14 cellular contexts compared by ENCODE assay signal in genomic region chr3:152459572-152459971, GRCh38.
DNase-seq lines count a peak whose midpoint lies in the region; ATAC-seq and TF ChIP-seq lines count a peak whose summit lies in the region.
"Had no signal": no experiment of that assay in that cellular context is flagged by ENCODE, and none has a peak within 500 bp of the region (broad histone marks: within the 10 kb centered on the region; RNA-seq: fewer than 3 reads in every experiment).

No MANE protein-coding gene starts in this region.

- no peak overlapping the region for H3K4me3 Mint-ChIP-seq in activated T-cell treated with anti-CD3 and anti-CD28 coated beads, Interleukin-2, amount 50 U/mL, for 24 hours
- H3K4me3 Mint-ChIP-seq in CD8-positive, alpha-beta T cell: no peak overlapping the region
- H3K4me3 Mint-ChIP-seq in activated CD8-positive, alpha-beta T cell treated with anti-CD3 and anti-CD28 coated beads, Interleukin-2, amount 10 ng/mL, durations not matched to agents 7 days and 5 days: no peak overlapping the region

- no peak for DNase-seq in activated T-cell treated with anti-CD3 and anti-CD28 coated beads, Interleukin-2, amount 50 U/mL, for 24 hours
- no peak for DNase-seq in activated T-cell treated with anti-CD3 and anti-CD28 coated beads, Interleukin-2, amount 50 U/mL, for 1 hour
- DNase-seq in CD8-positive, alpha-beta T cell: no peak
- DNase-seq in activated CD8-positive, alpha-beta T cell treated with anti-CD3 and anti-CD28 coated beads, Interleukin-2, amount 10 ng/mL, durations not matched to agents 7 days and 5 days: no peak
- peak; percentile 38 for DNase-seq in foreskin melanocyte
- DNase-seq in right atrium auricular region (ENCODE audit: low spot score): no peak
- no peak for DNase-seq in Peyer's patch
- no peak for DNase-seq in cerebellum (ENCODE audit: low spot score)
- DNase-seq: Calu3, HCEC 1CT, NCI-H1436, NCI-H2029 treated with DMSO at 0.1 percent for 48 hours, NCI-H524 had no signal

- H3K27ac Mint-ChIP-seq in activated T-cell treated with anti-CD3 and anti-CD28 coated beads, Interleukin-2, amount 50 U/mL, for 24 hours: peak overlapping the region; percentile 75
- H3K27ac Mint-ChIP-seq in CD8-positive, alpha-beta T cell: peak overlapping the region; percentile 66
- H3K27ac Mint-ChIP-seq in activated CD8-positive, alpha-beta T cell treated with anti-CD3 and anti-CD28 coated beads, Interleukin-2, amount 10 ng/mL, durations not matched to agents 7 days and 5 days: peak overlapping the region; percentile 43

- no peaks in the 10 kb centered on the region for H3K9me3 ChIP-seq in CD8-positive, alpha-beta T cell (ENCODE audit: low read length)
- H3K9me3 ChIP-seq in right atrium auricular region (no peaks in the 10 kb centered on the region), Peyer's patch (no peaks in the 10 kb centered on the region)

- H3K27me3 Mint-ChIP-seq in activated T-cell treated with anti-CD3 and anti-CD28 coated beads, Interleukin-2, amount 50 U/mL, for 24 hours: no peaks in the 10 kb centered on the region
- H3K27me3 Mint-ChIP-seq in CD8-positive, alpha-beta T cell (ENCODE audit: low read depth): no peaks in the 10 kb centered on the region
- no peaks in the 10 kb centered on the region for H3K27me3 Mint-ChIP-seq in activated CD8-positive, alpha-beta T cell treated with anti-CD3 and anti-CD28 coated beads, Interleukin-2, amount 10 ng/mL, durations not matched to agents 7 days and 5 days (ENCODE audit: low read depth)

- H3K4me1 ChIP-seq in CD8-positive, alpha-beta T cell (ENCODE audit: insufficient read depth, low read length): peaks cover 12% of the 10 kb centered on the region
- H3K4me1 ChIP-seq in right atrium auricular region: peaks cover 0 to 19% of the 10 kb centered on the region in 2 donors
- no peaks in the 10 kb centered on the region for H3K4me1 ChIP-seq in Peyer's patch

- ATAC-seq in CD8-positive, alpha-beta T cell: no peak
- ATAC-seq in activated CD8-positive, alpha-beta T cell treated with anti-CD3 and anti-CD28 coated beads, Interleukin-2, amount 10 ng/mL, durations not matched to agents 7 days and 5 days: peak; percentile 24

- POLR2A ChIA-PET in CD8-positive, alpha-beta T cell (lab: Charles Lee): interaction anchor here (0.6 kb wide), 1 partner anchor 302 kb away, joined by 3 read pairs; no protein-coding TSS in a partner anchor
- POLR2A ChIA-PET in activated CD8-positive, alpha-beta T cell treated with anti-CD3 and anti-CD28 coated beads, Interleukin-2, amount 10 ng/mL, durations not matched to agents 7 days and 5 days (lab: Charles Lee): no interaction called here

- H3K27me3 ChIP-seq in CD8-positive, alpha-beta T cell (ENCODE audit: insufficient read depth, low read length): no peaks in the 10 kb centered on the region
- H3K27me3 ChIP-seq in right atrium auricular region (no peaks in the 10 kb centered on the region), Peyer's patch (no peaks in the 10 kb centered on the region)

- no peak for TF ChIP-seq POLR2A in Peyer's patch (IDR thresholded peaks at IDR 0.05)

- peaks cover 43% of the 10 kb centered on the region for H3K4me1 Mint-ChIP-seq in activated T-cell treated with anti-CD3 and anti-CD28 coated beads, Interleukin-2, amount 50 U/mL, for 24 hours (ENCODE audit: low read depth)
- H3K4me1 Mint-ChIP-seq in CD8-positive, alpha-beta T cell (ENCODE audit: low read depth): peaks cover 38% of the 10 kb centered on the region
- H3K4me1 Mint-ChIP-seq in activated CD8-positive, alpha-beta T cell treated with anti-CD3 and anti-CD28 coated beads, Interleukin-2, amount 10 ng/mL, durations not matched to agents 7 days and 5 days (ENCODE audit: low read depth): peaks cover 24% of the 10 kb centered on the region

- peaks cover 76% of the 10 kb centered on the region for H3K36me3 Mint-ChIP-seq in activated T-cell treated with anti-CD3 and anti-CD28 coated beads, Interleukin-2, amount 50 U/mL, for 24 hours (ENCODE audit: low read depth)
- H3K36me3 Mint-ChIP-seq in CD8-positive, alpha-beta T cell: peaks cover 64% of the 10 kb centered on the region
- peaks cover 56% of the 10 kb centered on the region for H3K36me3 Mint-ChIP-seq in activated CD8-positive, alpha-beta T cell treated with anti-CD3 and anti-CD28 coated beads, Interleukin-2, amount 10 ng/mL, durations not matched to agents 7 days and 5 days (ENCODE audit: low read depth)

- intact Hi-C loops in CD8-positive, alpha-beta T cell (cut with DNase I, micrococcal nuclease): loop anchor here in 1 of 2 experiments (10.0 kb wide), 1 partner anchor 1835 kb away; no protein-coding TSS in a partner anchor

- no peak overlapping the region for H3K4me3 ChIP-seq in CD8-positive, alpha-beta T cell (ENCODE audit: low read depth, low read length)
- H3K4me3 ChIP-seq in right atrium auricular region (no peak overlapping the region), Peyer's patch (no peak overlapping the region)

- peaks cover 31% of the 10 kb centered on the region for H3K36me3 ChIP-seq in CD8-positive, alpha-beta T cell (ENCODE audit: insufficient read depth, low read length)
- peaks cover 59% of the 10 kb centered on the region for H3K36me3 ChIP-seq in right atrium auricular region
- peaks cover 0 to 75% (median 0%) of the 10 kb centered on the region in 3 donors for H3K36me3 ChIP-seq in Peyer's patch

- no peaks in the 10 kb centered on the region for H3K9me3 Mint-ChIP-seq in activated T-cell treated with anti-CD3 and anti-CD28 coated beads, Interleukin-2, amount 50 U/mL, for 24 hours
- H3K9me3 Mint-ChIP-seq in CD8-positive, alpha-beta T cell: no peaks in the 10 kb centered on the region
- H3K9me3 Mint-ChIP-seq in activated CD8-positive, alpha-beta T cell treated with anti-CD3 and anti-CD28 coated beads, Interleukin-2, amount 10 ng/mL, durations not matched to agents 7 days and 5 days (ENCODE audit: insufficient read depth): no peaks in the 10 kb centered on the region

- CTCF ChIA-PET in CD8-positive, alpha-beta T cell (lab: Charles Lee): interaction anchor here (0.5 to 0.6 kb wide), 2 partner anchors 95 to 1973 kb away, joined by 4 to 5 read pairs; no protein-coding TSS in a partner anchor
- CTCF ChIA-PET in activated CD8-positive, alpha-beta T cell treated with anti-CD3 and anti-CD28 coated beads, Interleukin-2, amount 10 ng/mL, durations not matched to agents 7 days and 5 days (lab: Charles Lee): no interaction called here

- H3K27ac ChIP-seq in CD8-positive, alpha-beta T cell (ENCODE audit: low read depth, low read length): no peak overlapping the region
- H3K27ac ChIP-seq in right atrium auricular region (no peak overlapping the region), Peyer's patch (no peak overlapping the region)
- H3K27ac ChIP-seq: C4-2B had no signal

- TF ChIP-seq CTCF in CD8-positive, alpha-beta T cell (IDR thresholded peaks at IDR 0.05): no peak
- no peak for TF ChIP-seq CTCF in right atrium auricular region (IDR thresholded peaks at IDR 0.05)
- no peak for TF ChIP-seq CTCF in Peyer's patch (IDR thresholded peaks at IDR 0.05)
